ENCODE assay signal across 12 cellular contexts in genomic region chr4:4726051-4726450, GRCh38.
DNase-seq lines count a peak whose midpoint lies in the region; TF ChIP-seq lines count a peak whose summit lies in the region.
"Had no signal": no experiment of that assay in that cellular context is flagged by ENCODE, and none has a peak within 500 bp of the region (broad histone marks: within the 10 kb centered on the region; RNA-seq: fewer than 3 reads in every experiment).

No MANE protein-coding gene starts in this region.

- peak; percentile 2 for DNase-seq in NCI-H2171 treated with DMSO at 0.1 percent for 48 hours (lab: John Stamatoyannopoulos, UW)
- no peak for DNase-seq in NCI-H2171 (lab: John Stamatoyannopoulos, UW)
- DNase-seq in LNCaP clone FGC (ENCODE audit: low read depth): no peak
- DNase-seq in cerebellar cortex (ENCODE audit: low spot score): peak; percentile 3
- no peak for DNase-seq in retinal pigment epithelial cell (ENCODE audit: low read depth)
- no peak for DNase-seq in GDM1 (lab: John Stamatoyannopoulos, UW)
- no peak for DNase-seq in superior temporal gyrus (ENCODE audit: extremely low spot score)
- no peak for DNase-seq in COLO829 (ENCODE audit: low spot score)
- DNase-seq: activated CD8-positive, alpha-beta memory T cell treated with anti-CD3 and anti-CD28 coated beads, Interleukin-2, amount 50 U/mL, for 48 hours; retina had no signal

- TF ChIP-seq CTCF in LNCaP clone FGC (IDR thresholded peaks at IDR 0.05; ENCODE audit: control insufficient read depth, extremely low read depth, insufficient read depth) (peak; percentile 14), retinal pigment epithelial cell (conservative IDR thresholded peaks at IDR 0.05; ENCODE audit: low read depth, low read length) (peak; percentile 51)

- H3K4me3 ChIP-seq in LNCaP clone FGC (ENCODE audit: low read depth, low read length) (no peak overlapping the region), retinal pigment epithelial cell (ENCODE audit: low read length) (no peak overlapping the region)
- H3K4me3 ChIP-seq: HAP-1, suprapubic skin had no signal

Comparison
In these comparisons a context has a peak if more than half of its experiments do, and no peak if none do; other contexts are left out.
1. DNase-seq: peak in NCI-H2171 treated with DMSO at 0.1 percent for 48 hours (single experiment) and cerebellar cortex (single experiment); none in NCI-H2171 (single experiment), LNCaP clone FGC (single experiment), retinal pigment epithelial cell (single experiment), GDM1 (single experiment), superior temporal gyrus (single experiment) and COLO829 (single experiment).